31 cellular contexts compared by ENCODE assay signal in genomic region chr4:79673321-79673720, GRCh38.
"Had no signal": no experiment of that assay in that cellular context is flagged by ENCODE, and none has a peak within 500 bp of the region (broad histone marks: within the 10 kb centered on the region; RNA-seq: fewer than 3 reads in every experiment).

No MANE protein-coding gene starts in this region.

- H3K36me3 Mint-ChIP-seq: activated CD4-positive, alpha-beta memory T cell treated with anti-CD3 and anti-CD28 coated beads for 36 hours; T-cell had no signal

- H3K27me3 ChIP-seq: ascending aorta, body of pancreas had no signal

- H3K27ac Mint-ChIP-seq: activated CD4-positive, alpha-beta memory T cell treated with anti-CD3 and anti-CD28 coated beads for 36 hours; activated CD4-positive, alpha-beta T cell treated with anti-CD3 and anti-CD28 coated beads, Interleukin-2, amount 10 ng/mL, durations not matched to agents 7 days and 5 days; activated naive CD4-positive, alpha-beta T cell treated with anti-CD3 and anti-CD28 coated beads, Interleukin-2, amount 50 U/mL, for 72 hours; activated naive CD8-positive, alpha-beta T cell treated with anti-CD3 and anti-CD28 coated beads, Interleukin-2, amount 50 U/mL, for 24 hours; T-cell had no signal

- H3K4me1 ChIP-seq: ascending aorta, body of pancreas had no signal

- ATAC-seq: activated naive CD4-positive, alpha-beta T cell treated with anti-CD3 and anti-CD28 coated beads, Interleukin-2, amount 50 U/mL, for 72 hours; activated naive CD8-positive, alpha-beta T cell treated with anti-CD3 and anti-CD28 coated beads, Interleukin-2, amount 50 U/mL, for 24 hours; activated T-cell treated with anti-CD3 and anti-CD28 coated beads, Interleukin-2, amount 50 U/mL, for 4 hours; body of pancreas; Panc1; Right ventricle myocardium inferior; T-cell had no signal

- H3K27me3 Mint-ChIP-seq: activated CD4-positive, alpha-beta memory T cell treated with anti-CD3 and anti-CD28 coated beads for 36 hours; activated CD4-positive, alpha-beta T cell treated with anti-CD3 and anti-CD28 coated beads, Interleukin-2, amount 10 ng/mL, durations not matched to agents 7 days and 5 days; activated naive CD8-positive, alpha-beta T cell treated with anti-CD3 and anti-CD28 coated beads, Interleukin-2, amount 50 U/mL, for 24 hours; T-cell had no signal

- H3K4me1 Mint-ChIP-seq: activated CD4-positive, alpha-beta T cell treated with anti-CD3 and anti-CD28 coated beads, Interleukin-2, amount 10 ng/mL, durations not matched to agents 7 days and 5 days; T-cell had no signal

- H3K4me3 Mint-ChIP-seq: activated CD4-positive, alpha-beta memory T cell treated with anti-CD3 and anti-CD28 coated beads for 36 hours; activated CD4-positive, alpha-beta T cell treated with anti-CD3 and anti-CD28 coated beads, Interleukin-2, amount 10 ng/mL, durations not matched to agents 7 days and 5 days; activated naive CD8-positive, alpha-beta T cell treated with anti-CD3 and anti-CD28 coated beads, Interleukin-2, amount 50 U/mL, for 24 hours; activated T-cell treated with anti-CD3 and anti-CD28 coated beads, Interleukin-2, amount 50 U/mL, for 4 hours; T-cell had no signal

- H3K4me3 ChIP-seq: ascending aorta, body of pancreas, SK-N-MC had no signal

- DNase-seq: activated CD4-positive, alpha-beta memory T cell treated with anti-CD3 and anti-CD28 coated beads for 36 hours; activated CD4-positive, alpha-beta T cell treated with anti-CD3 and anti-CD28 coated beads, Interleukin-2, amount 10 ng/mL, durations not matched to agents 7 days and 5 days; activated CD4-positive, CD25-positive, alpha-beta regulatory T cell; activated CD8-positive, alpha-beta memory T cell treated with anti-CD3 and anti-CD28 coated beads for 24 hours; activated effector memory CD4-positive, alpha-beta T cell treated with anti-CD3 and anti-CD28 coated beads, Interleukin-2, amount 50 U/mL, for 16 hours; activated naive CD4-positive, alpha-beta T cell treated with Interleukin-2 at 50 U/mL for 16 hours; activated naive CD8-positive, alpha-beta T cell treated with anti-CD3 and anti-CD28 coated beads, Interleukin-2, amount 50 U/mL, for 24 hours; activated T-cell treated with anti-CD3 and anti-CD28 coated beads, Interleukin-2, amount 50 U/mL, for 4 hours; amniotic stem cell; body of pancreas; central memory CD4-positive, alpha-beta T cell; MM.1S; NCI-H1105; NCI-H1436; NCI-H1694 treated with DMSO at 0.1 percent for 48 hours; NCI-H2081; NCI-H2227 treated with DMSO at 0.1 percent for 48 hours; NCI-H446 treated with DMSO at 0.1 percent for 48 hours; NCI-H526; NCI-H82; NK-92 treated with Interleukin-12 subunit alpha and Interleukin-12 subunit beta, amount 100 ng/mL, for 24 hours; RPMI8226; T-cell; T-helper 2 cell; T1000 had no signal

- H3K27ac ChIP-seq: ascending aorta, body of pancreas, SK-N-MC, VCaP had no signal

- H3K36me3 ChIP-seq: ascending aorta had no signal
